In genomic region chr11:68458340-68458739, GRCh38 we compare ENCODE assay signal across 7 cellular contexts. TPM values are rescaled to one million over a fixed set of nuclear protein-coding genes. Genes with fewer than 3 reads are reported as not detected.
A peak's percentile ranks its signal among the peaks of the same experiment; 100 is the strongest.
DNase-seq lines count a peak whose midpoint lies in the region; ATAC-seq, FAIRE-seq and TF ChIP-seq lines count a peak whose summit lies in the region.
"Not testable (repeated sequence)": the region's sequence is repeated elsewhere in the genome, so short reads cannot be mapped to it uniquely, and the experiment has no call there.

No MANE protein-coding gene starts in this region.

- CTCF ChIA-PET in CD4-positive, alpha-beta T cell (lab: Charles Lee); HepG2 (lab: Yijun Ruan, JAX; ENCODE audit: low intra/inter-chr PET ratio, low total read pairs): not testable (repeated sequence)

- peak overlapping the region; percentile 35 for H3K4me3 Mint-ChIP-seq in CD4-positive, alpha-beta T cell
- peak overlapping the region; percentile 19 for H3K4me3 Mint-ChIP-seq in T-helper 17 cell
- peak overlapping the region; percentile 18 to 72 (median 53) for H3K4me3 Mint-ChIP-seq in brain
- peak overlapping the region in 6 of 10 donors; percentile 14 to 53 (median 31) for H3K4me3 Mint-ChIP-seq in naive thymus-derived CD8-positive, alpha-beta T cell
- H3K4me3 Mint-ChIP-seq in progenitor cell of endocrine pancreas (ENCODE audit: low read depth): peak overlapping the region; percentile 29

- WGBS in HepG2 (ENCODE audit: low lambda C conversion rate): 6% methylated on average over 5 of the region's 6 CpGs

- not testable (repeated sequence) for TF ChIP-seq RAD21 in HepG2 (CRISPR knock-in tag; IDR thresholded peaks at IDR 0.05)

- BruUV-seq in HepG2 (replicated peaks; lab: Mats Ljungman, UMichigan): not testable (repeated sequence)

- not testable (repeated sequence) for H3K27me3 ChIP-seq in CD4-positive, alpha-beta T cell (ENCODE audit: control insufficient read depth, insufficient read depth, low read length); HepG2 (ENCODE audit: control insufficient read depth in 1 of 2, insufficient read depth in 2 of 2, low read length in 2 of 2)

- ATAC-seq in CD4-positive, alpha-beta T cell (ENCODE audit: poor library complexity); T-helper 17 cell; HepG2; naive thymus-derived CD8-positive, alpha-beta T cell: not testable (repeated sequence)

- peak overlapping the region; percentile 9 to 61 (median 20); a peak in 3 of 6 replicates for H3K4me3 ChIP-seq in HepG2 (replicated peaks in 1 of 3; ENCODE audit: insufficient read depth in 1 of 3, low read depth in 2 of 3, low read length in 3 of 3)

- FAIRE-seq in HepG2 (lab: Jason Lieb, UNC): not testable (repeated sequence)

- TF ChIP-seq CTCF in CD4-positive, alpha-beta T cell (IDR thresholded peaks at IDR 0.05); brain (conservative IDR thresholded peaks at IDR 0.05); HepG2 (CRISPR knock-in tag; IDR thresholded peaks at IDR 0.05); progenitor cell of endocrine pancreas (IDR thresholded peaks at IDR 0.05; ENCODE audit: unreplicated experiment): not testable (repeated sequence)

- intact Hi-C loops in CD4-positive, alpha-beta T cell (cut with DNase I, micrococcal nuclease); HepG2 (cut with micrococcal nuclease; ENCODE audit: unreplicated experiment): not testable (repeated sequence)

- in situ Hi-C loops in HepG2 (cut with HindIII; ENCODE audit: extremely low pct_ligation_motif_present, low pct_unique_long_range_greater_than_20kb): not testable (repeated sequence)

- H3K4me1 Mint-ChIP-seq in CD4-positive, alpha-beta T cell (ENCODE audit: low read depth): peaks cover 22% of the 10 kb centered on the region
- H3K4me1 Mint-ChIP-seq in T-helper 17 cell: peaks cover 18% of the 10 kb centered on the region
- H3K4me1 Mint-ChIP-seq in brain: peaks cover 24% of the 10 kb centered on the region
- peaks cover 10 to 27% (median 19%) of the 10 kb centered on the region in 4 donors for H3K4me1 Mint-ChIP-seq in naive thymus-derived CD8-positive, alpha-beta T cell
- peaks cover 17% of the 10 kb centered on the region for H3K4me1 Mint-ChIP-seq in progenitor cell of endocrine pancreas (ENCODE audit: low read depth)

- H3K36me3 Mint-ChIP-seq in CD4-positive, alpha-beta T cell (ENCODE audit: low read depth): peaks cover 18% of the 10 kb centered on the region
- not testable (repeated sequence) for H3K36me3 Mint-ChIP-seq in T-helper 17 cell (ENCODE audit: low read depth); brain; naive thymus-derived CD8-positive, alpha-beta T cell; progenitor cell of endocrine pancreas (ENCODE audit: insufficient read depth)

- H3K4me2 ChIP-seq in HepG2 (ENCODE audit: low read depth, low read length): peak overlapping the region; percentile 81

- POLR2A ChIA-PET in CD4-positive, alpha-beta T cell (lab: Charles Lee); HepG2 (lab: Yijun Ruan, JAX); naive thymus-derived CD8-positive, alpha-beta T cell (lab: Charles Lee): not testable (repeated sequence)

- peak overlapping the region; percentile 74 for H3K27ac Mint-ChIP-seq in CD4-positive, alpha-beta T cell
- H3K27ac Mint-ChIP-seq in T-helper 17 cell: peak overlapping the region; percentile 49
- H3K27ac Mint-ChIP-seq in brain: peak overlapping the region in 4 of 5 experiments; percentile 15 to 77 (median 38)
- H3K27ac Mint-ChIP-seq in naive thymus-derived CD8-positive, alpha-beta T cell: peak overlapping the region in 6 of 10 donors; percentile 46 to 83 (median 66)
- peak overlapping the region; percentile 67 for H3K27ac Mint-ChIP-seq in progenitor cell of endocrine pancreas

- peak overlapping the region; percentile 68 for H2AFZ ChIP-seq in HepG2 (ENCODE audit: low read length)

- peak overlapping the region; percentile 33; the same call in 1 of the 2 replicates for H3K9ac ChIP-seq in HepG2 (ENCODE audit: insufficient read depth, low read depth, low read length)

- TF ChIP-seq POLR2A in HepG2 (IDR thresholded peaks at IDR 0.05; ENCODE audit: insufficient read depth in 1 of 2, low read depth in 2 of 2, low read length in 2 of 2): not testable (repeated sequence)

- not testable (repeated sequence) for H3K36me3 ChIP-seq in HepG2 (replicated peaks in 1 of 2; ENCODE audit: control insufficient read depth in 1 of 2, insufficient read depth in 2 of 2, low read length in 2 of 2)

- TF ChIP-seq EP300 in HepG2 (IDR thresholded peaks at IDR 0.05; ENCODE audit: low read depth in 2 of 2, low read length in 2 of 2); HepG2 (CRISPR knock-in tag; IDR thresholded peaks at IDR 0.05; ENCODE audit: borderline replicate concordance): not testable (repeated sequence)

- H4K20me1 ChIP-seq in HepG2 (ENCODE audit: insufficient read depth, low read length): peaks cover 20% of the 10 kb centered on the region

- H3K9me3 ChIP-seq in CD4-positive, alpha-beta T cell (ENCODE audit: control insufficient read depth, low read length); T-helper 17 cell (ENCODE audit: control insufficient read depth, low read length, poor library complexity, severe bottlenecking); HepG2 (ENCODE audit: low read length): not testable (repeated sequence)

- not testable (repeated sequence) for H3K9me3 Mint-ChIP-seq in CD4-positive, alpha-beta T cell; brain; naive thymus-derived CD8-positive, alpha-beta T cell; progenitor cell of endocrine pancreas (ENCODE audit: low read depth)

- peaks cover 24% of the 10 kb centered on the region for H3K79me2 ChIP-seq in HepG2 (ENCODE audit: insufficient read depth, low read length)

- H3K27ac ChIP-seq in CD4-positive, alpha-beta T cell (ENCODE audit: low read depth, low read length); HepG2 (ENCODE audit: extremely low read length, insufficient read depth, low read length): not testable (repeated sequence)

- DNase-seq in CD4-positive, alpha-beta T cell; T-helper 17 cell; HepG2 (ENCODE audit: low spot score); naive thymus-derived CD8-positive, alpha-beta T cell; progenitor cell of endocrine pancreas (ENCODE audit: low spot score, unreplicated experiment): not testable (repeated sequence)
- peak; percentile 5 for DNase-seq in NCI-H82 (lab: John Stamatoyannopoulos, UW)

- peaks cover 71% of the 10 kb centered on the region for H3K4me1 ChIP-seq in HepG2 (ENCODE audit: insufficient read depth, low read length)

- H3K27me3 Mint-ChIP-seq in CD4-positive, alpha-beta T cell; T-helper 17 cell; naive thymus-derived CD8-positive, alpha-beta T cell; progenitor cell of endocrine pancreas: not testable (repeated sequence)
- H3K27me3 Mint-ChIP-seq in brain: peaks cover 12% of the 10 kb centered on the region

TF ChIP-seq in HepG2, 621 proteins besides CTCF, POLR2A, EP300 and RAD21:
- peak; percentile 79 for TF ChIP-seq ZMYM2 (CRISPR knock-in tag; IDR thresholded peaks at IDR 0.05)
- 0 out of 2 replicates have a peak, but pooled peaks have one; percentile 29 for TF ChIP-seq ATF7-NPFF (CRISPR knock-in tag; IDR thresholded peaks at IDR 0.05; ENCODE audit: low read depth)
- peak; percentile 70; the same call in 1 of the 2 replicates for TF ChIP-seq ZNF460 (CRISPR knock-in tag; IDR thresholded peaks at IDR 0.05; ENCODE audit: borderline replicate concordance)
- TF ChIP-seq MAFK (conservative IDR thresholded peaks at IDR 0.05 in 1 of 2, IDR thresholded peaks at IDR 0.05 in 1 of 2; ENCODE audit: low read length in 2 of 2): 0 out of 4 replicates have a peak, but pooled peaks of 1 of the 2 experiments have one; percentile 28

RNA-seq across cellular contexts. Expression of gene PPP6R3, which starts 2.2 kb away (rescaled TPM):
- total RNA-seq in CD4-positive, alpha-beta T cell: 100 to 1,000 TPM; 108 to 109 TPM
- total RNA-seq in T-helper 17 cell (100 to 1,000 TPM; 134 to 136 TPM), HepG2 (2016; rRNA removed; fragmentation: Illumina TruSeq; extraction: Trizol) (83.4 and 116 TPM in 2 replicates), progenitor cell of endocrine pancreas (123 and 124 TPM in 2 replicates)
- polyA plus RNA-seq in brain (ENCODE audit: insufficient read depth, low read depth, low replicate concordance) (18.3 TPM), HepG2 (2011; rRNA removed) (30.9 and 41.2 TPM in 2 replicates)
- total RNA-seq in HepG2 (2016; cell fraction: cytosol; rRNA removed; fragmentation: Illumina TruSeq; extraction: Trizol; ENCODE audit: low read depth): 49.8 and 56.0 TPM in 2 replicates
- 85.1 and 111 TPM in 2 replicates for total RNA-seq in HepG2 (2016; cell fraction: insoluble cytoplasmic fraction; rRNA removed; fragmentation: Illumina TruSeq; extraction: Trizol)
- 37.5 and 46.3 TPM in 2 replicates for total RNA-seq in HepG2 (2016; cell fraction: membrane; rRNA removed; fragmentation: Illumina TruSeq; extraction: Trizol)
- total RNA-seq in HepG2 (2016; cell fraction: nucleus; rRNA removed; fragmentation: Illumina TruSeq; extraction: Trizol): 111 and 115 TPM in 2 replicates
- 18.1 and 20.9 TPM in 2 replicates for polyA plus RNA-seq in HepG2 (2011; cell fraction: cytosol; rRNA removed)
- polyA plus RNA-seq in HepG2 (2011; cell fraction: nucleus; rRNA removed): 63.6 and 74.5 TPM in 2 replicates
- 32.1 and 33.2 TPM in 2 replicates for polyA plus RNA-seq in HepG2 (2012)
- 1.3 and 1.9 TPM in 2 replicates for polyA plus RNA-seq in HepG2 (2016; cell fraction: cytosol; fragmentation: Illumina TruSeq; extraction: Trizol; ENCODE audit: low read depth)
- 58.4 and 61.6 TPM in 2 replicates for polyA plus RNA-seq in HepG2 (2016; cell fraction: insoluble cytoplasmic fraction; fragmentation: Illumina TruSeq; extraction: Trizol; ENCODE audit: low read depth)
- 5.5 and 6.1 TPM in 2 replicates for polyA plus RNA-seq in HepG2 (2016; cell fraction: membrane; fragmentation: Illumina TruSeq; extraction: Trizol; ENCODE audit: low read depth)
- polyA plus RNA-seq in HepG2 (2016; cell fraction: nucleus; fragmentation: Illumina TruSeq; extraction: Trizol; ENCODE audit: insufficient read depth, low read depth): 79.2 and 84.2 TPM in 2 replicates
- 80.8 and 126 TPM in 2 replicates for polyA minus RNA-seq in HepG2 (2011; rRNA and poly(A)+ RNA removed; ENCODE audit: low replicate concordance)
- polyA minus RNA-seq in HepG2 (2011; cell fraction: cytosol; rRNA and poly(A)+ RNA removed): 50.9 and 56.9 TPM in 2 replicates
- 188 and 194 TPM in 2 replicates for polyA minus RNA-seq in HepG2 (2011; cell fraction: nucleus; rRNA and poly(A)+ RNA removed)
- 100 to 1,000 TPM; 154 to 169 TPM for total RNA-seq in naive thymus-derived CD8-positive, alpha-beta T cell
- polyA plus RNA-seq in naive thymus-derived CD8-positive, alpha-beta T cell: 10 to 100 TPM; 44.0 to 46.6 (median 45.1) TPM
